Comparison of ENCODE assay signal across 10 cellular contexts in genomic region chrX:47854474-47854873, GRCh38. TPM values are rescaled to one million over a fixed set of nuclear protein-coding genes. Genes with fewer than 3 reads are reported as not detected.
DNase-seq lines count a peak whose midpoint lies in the region; ATAC-seq, FAIRE-seq and TF ChIP-seq lines count a peak whose summit lies in the region.
"Had no signal": no experiment of that assay in that cellular context is flagged by ENCODE, and none has a peak within 500 bp of the region (broad histone marks: within the 10 kb centered on the region; RNA-seq: fewer than 3 reads in every experiment).

No MANE protein-coding gene starts in this region.

- ATAC-seq in HG03025 (IDR thresholded peaks at IDR 0.05; ENCODE audit: low FRiP score, unreplicated experiment) (no peak), HG02763 (IDR thresholded peaks at IDR 0.05; ENCODE audit: unreplicated experiment) (no peak)

- H3K4me3 ChIP-seq in OCI-LY7 (ENCODE audit: low read depth, low read length, poor library complexity, severe bottlenecking): no peak overlapping the region

- H3K4me3 Mint-ChIP-seq in mesothelial cell of epicardium: no peak overlapping the region
- no peak overlapping the region for H3K4me3 Mint-ChIP-seq in activated T-helper 2 cell treated with anti-CD3 and anti-CD28 coated beads, Interferon-gamma antibody, Interleukin-2, Interleukin-4, amounts not matched to agents 10 μg/mL and 5 μg/mL and 100 μg/mL, durations not matched to agents 14 hours and 24 hours and 36 hours (ENCODE audit: low read depth)

- H3K4me1 ChIP-seq in OCI-LY7 (ENCODE audit: insufficient read depth, low read length, poor library complexity, severe bottlenecking): peaks cover 8% of the 10 kb centered on the region

- H3K9me3 Mint-ChIP-seq in mesothelial cell of epicardium: peaks cover 11% of the 10 kb centered on the region
- H3K9me3 Mint-ChIP-seq in activated T-helper 2 cell treated with anti-CD3 and anti-CD28 coated beads, Interferon-gamma antibody, Interleukin-2, Interleukin-4, amounts not matched to agents 10 μg/mL and 5 μg/mL and 100 μg/mL, durations not matched to agents 14 hours and 24 hours and 36 hours: no peaks in the 10 kb centered on the region

- no peak for FAIRE-seq in HTR-8/SVneo (lab: Jason Lieb, UNC)

- H3K79me2 ChIP-seq in OCI-LY7 (ENCODE audit: insufficient read depth, low read depth, low read length): no peaks in the 10 kb centered on the region

- no peak overlapping the region for H3K4me2 ChIP-seq in OCI-LY7 (ENCODE audit: low read length)
- H3K4me2 ChIP-seq: KMS-11 had no signal

- POLR2A ChIA-PET in OCI-LY7 (lab: Charles Lee): no interaction called here

- no peak overlapping the region for H3K27ac Mint-ChIP-seq in mesothelial cell of epicardium
- H3K27ac Mint-ChIP-seq in activated T-helper 2 cell treated with anti-CD3 and anti-CD28 coated beads, Interferon-gamma antibody, Interleukin-2, Interleukin-4, amounts not matched to agents 10 μg/mL and 5 μg/mL and 100 μg/mL, durations not matched to agents 14 hours and 24 hours and 36 hours: no peak overlapping the region

- CTCF ChIA-PET in OCI-LY7 (lab: Charles Lee; ENCODE audit: unreplicated experiment): interaction anchor here (0.7 kb wide), 1 partner anchor 23 kb away, joined by 3 read pairs; no protein-coding TSS in a partner anchor

- no peak overlapping the region for H2AFZ ChIP-seq in OCI-LY7 (ENCODE audit: low read length)

- no peaks in the 10 kb centered on the region for H4K20me1 ChIP-seq in OCI-LY7 (ENCODE audit: insufficient read depth, low read length)

- H3K27me3 Mint-ChIP-seq in mesothelial cell of epicardium (ENCODE audit: low read depth): no peaks in the 10 kb centered on the region
- no peaks in the 10 kb centered on the region for H3K27me3 Mint-ChIP-seq in activated T-helper 2 cell treated with anti-CD3 and anti-CD28 coated beads, Interferon-gamma antibody, Interleukin-2, Interleukin-4, amounts not matched to agents 10 μg/mL and 5 μg/mL and 100 μg/mL, durations not matched to agents 14 hours and 24 hours and 36 hours (ENCODE audit: low read depth)

- no peak for DNase-seq in GM10266 (ENCODE audit: extremely low spot score)
- DNase-seq in OCI-LY7 (ENCODE audit: low spot score): peak; percentile 22
- peak in 36 of 61 donors; percentile 0 to 50 (median 4) for DNase-seq in caudate nucleus (lab: John Stamatoyannopoulos, UW)
- DNase-seq in mesothelial cell of epicardium (ENCODE audit: low spot score in 2 of 2, unreplicated experiment in 2 of 2): peak in 1 of 2 experiments; percentile 42
- no peak for DNase-seq in HTR-8/SVneo (ENCODE audit: insufficient read length, low spot score)
- DNase-seq in activated T-helper 2 cell treated with anti-CD3 and anti-CD28 coated beads, Interferon-gamma antibody, Interleukin-2, Interleukin-4, amounts not matched to agents 10 μg/mL and 5 μg/mL and 100 μg/mL, durations not matched to agents 14 hours and 24 hours and 36 hours (ENCODE audit: low spot score): no peak

- intact Hi-C loops in OCI-LY7 (cut with micrococcal nuclease; ENCODE audit: unreplicated experiment): loop anchor here (1.0 kb wide), 1 partner anchor 171 kb away; no protein-coding TSS in a partner anchor
- intact Hi-C loops in activated T-helper 2 cell treated with anti-CD3 and anti-CD28 coated beads, Interferon-gamma antibody, Interleukin-2, Interleukin-4, amounts not matched to agents 10 μg/mL and 5 μg/mL and 100 μg/mL, durations not matched to agents 14 hours and 24 hours and 36 hours (cut with micrococcal nuclease): loop anchor here (1.0 kb wide), 1 partner anchor 172 kb away; no protein-coding TSS in a partner anchor

- peak; percentile 31 for TF ChIP-seq CTCF in GM10266 (IDR thresholded peaks at IDR 0.05; ENCODE audit: control insufficient read depth, insufficient read depth, low read depth, missing control alignments)
- peak; percentile 66 for TF ChIP-seq CTCF in OCI-LY7 (conservative IDR thresholded peaks at IDR 0.05; ENCODE audit: low read length)
- TF ChIP-seq CTCF in mesothelial cell of epicardium (IDR thresholded peaks at IDR 0.05; ENCODE audit: unreplicated experiment): peak; percentile 41

- peaks cover 3% of the 10 kb centered on the region for H3K36me3 Mint-ChIP-seq in mesothelial cell of epicardium
- H3K36me3 Mint-ChIP-seq in activated T-helper 2 cell treated with anti-CD3 and anti-CD28 coated beads, Interferon-gamma antibody, Interleukin-2, Interleukin-4, amounts not matched to agents 10 μg/mL and 5 μg/mL and 100 μg/mL, durations not matched to agents 14 hours and 24 hours and 36 hours (ENCODE audit: low read depth): peaks cover 18% of the 10 kb centered on the region

- H3K9me3 ChIP-seq in OCI-LY7 (ENCODE audit: low read length): no peaks in the 10 kb centered on the region

- H3K27ac ChIP-seq in OCI-LY7 (ENCODE audit: low read depth, low read length, poor library complexity, severe bottlenecking) (no peak overlapping the region), caudate nucleus (ENCODE audit: low read depth, low read length) (no peak overlapping the region)
- H3K27ac ChIP-seq: epithelial cell of prostate, KMS-11 had no signal

- no peaks in the 10 kb centered on the region for H3K9me2 ChIP-seq in OCI-LY7 (ENCODE audit: insufficient read depth, low read length)

- no TSS peak for BruUV-seq in OCI-LY7 (replicated peaks; lab: Mats Ljungman, UMichigan)

- no peaks in the 10 kb centered on the region for H3K4me1 Mint-ChIP-seq in mesothelial cell of epicardium
- H3K4me1 Mint-ChIP-seq in activated T-helper 2 cell treated with anti-CD3 and anti-CD28 coated beads, Interferon-gamma antibody, Interleukin-2, Interleukin-4, amounts not matched to agents 10 μg/mL and 5 μg/mL and 100 μg/mL, durations not matched to agents 14 hours and 24 hours and 36 hours (ENCODE audit: low read depth): peaks cover 1% of the 10 kb centered on the region

- peaks cover 12% of the 10 kb centered on the region for H3K36me3 ChIP-seq in OCI-LY7 (ENCODE audit: insufficient read depth, low read length)

RNA-seq across cellular contexts. Expression of gene ZNF81, which starts 17.8 kb away (rescaled TPM):
- total RNA-seq in OCI-LY7 (2014; rRNA removed; shearing (Covaris generic)): 4.9 and 7.1 TPM in 2 replicates
- total RNA-seq in OCI-LY7 (2022): 12.3 and 12.8 TPM in 2 replicates
- 10.7 to 13.5 TPM (median 12.5 TPM) in 3 replicates for total RNA-seq in mesothelial cell of epicardium
- 6.1 and 8.1 TPM in 2 replicates for total RNA-seq in activated T-helper 2 cell treated with anti-CD3 and anti-CD28 coated beads, Interferon-gamma antibody, Interleukin-2, Interleukin-4, amounts not matched to agents 10 μg/mL and 5 μg/mL and 100 μg/mL, durations not matched to agents 14 hours and 24 hours and 36 hours

Comparison
In these comparisons a context has a peak if more than half of its experiments do, and no peak if none do; other contexts are left out.
1. DNase-seq: peak in OCI-LY7 (single experiment) and caudate nucleus (36 of 61); none in GM10266 (single experiment), HTR-8/SVneo (single experiment) and activated T-helper 2 cell treated with anti-CD3 and anti-CD28 coated beads, Interferon-gamma antibody, Interleukin-2, Interleukin-4, amounts not matched to agents 10 μg/mL and 5 μg/mL and 100 μg/mL, durations not matched to agents 14 hours and 24 hours and 36 hours (single experiment).
2. Peak in every context shown above with its lines, with median percentiles within 50 percentile points of each other: CTCF ChIP-seq.